Comparison of ENCODE assay signal across 10 cellular contexts in the genomic region with DNA sequence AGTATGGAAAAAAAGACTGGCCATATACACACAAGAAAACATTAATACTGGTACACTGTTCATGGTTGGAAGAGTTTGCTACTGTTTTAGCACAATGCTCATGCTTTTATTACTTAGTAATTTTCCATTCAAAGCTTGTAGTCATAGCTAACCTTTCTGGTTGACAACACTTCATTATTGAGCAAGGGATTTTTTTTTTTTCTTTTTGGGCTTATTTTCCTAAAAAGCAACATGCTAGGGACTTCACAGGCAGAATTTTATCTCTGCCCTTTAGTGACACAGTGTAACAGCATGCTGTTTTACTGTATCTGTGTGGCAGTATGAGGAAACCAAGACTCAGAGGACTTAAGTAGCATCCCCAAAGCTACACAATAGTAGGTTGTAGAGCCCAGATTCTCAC. TPM values are rescaled to one million over a fixed set of nuclear protein-coding genes. Genes with fewer than 3 reads are reported as not detected.
A peak's percentile ranks its signal among the peaks of the same experiment; 100 is the strongest.
DNase-seq lines count a peak whose midpoint lies in the region; ATAC-seq and TF ChIP-seq lines count a peak whose summit lies in the region.
"Had no signal": no experiment of that assay in that cellular context is flagged by ENCODE, and none has a peak within 500 bp of the region (broad histone marks: within the 10 kb centered on the region; RNA-seq: fewer than 3 reads in every experiment).

No MANE protein-coding gene starts in this region.

- H3K27me3 ChIP-seq in GM06990 (replicated peaks; ENCODE audit: control insufficient read depth, insufficient read depth, low read length), result no peaks in the 10 kb centered on the region
- no peaks in the 10 kb centered on the region for H3K27me3 ChIP-seq in MG63

- H3K4me3 ChIP-seq in GM06990 (replicated peaks; ENCODE audit: low read depth, low read length) (no peak overlapping the region), MG63 (no peak overlapping the region)

- H3K36me3 ChIP-seq in GM06990 (ENCODE audit: control insufficient read depth, insufficient read depth, low read length), result no peaks in the 10 kb centered on the region
- H3K36me3 ChIP-seq in MG63, result no peaks in the 10 kb centered on the region

- peak; percentile 75 for ATAC-seq in GM19328 (IDR thresholded peaks at IDR 0.05; ENCODE audit: unreplicated experiment)
- peak; percentile 39 for ATAC-seq in HG03060 (IDR thresholded peaks at IDR 0.05; ENCODE audit: low read depth, unreplicated experiment)

- DNase-seq in GM06990 (ENCODE audit: extremely low read depth, insufficient read length) (peak; percentile 21), glomerular visceral epithelial cell (ENCODE audit: extremely low spot score) (peak; percentile 10), NCI-H2171 treated with DMSO at 0.1 percent for 48 hours (lab: John Stamatoyannopoulos, UW) (no peak), NCI-H1436 treated with DMSO at 0.1 percent for 48 hours (lab: John Stamatoyannopoulos, UW) (no peak), NCI-H187 treated with DMSO at 0.1 percent for 48 hours (lab: John Stamatoyannopoulos, UW) (no peak), MG63 (no peak)
- DNase-seq: CD4-positive, alpha-beta T cell; NCI-H1092 had no signal

- no peak for TF ChIP-seq CTCF in GM06990 (IDR thresholded peaks at IDR 0.05; ENCODE audit: insufficient read depth, low read length, poor library complexity, severe bottlenecking)

- H3K9me3 ChIP-seq in MG63, result no peaks in the 10 kb centered on the region

RNA-seq across cellular contexts. Expression of gene FGGY, which starts 58.5 kb away (rescaled TPM):
- total RNA-seq in MG63 (2014; rRNA removed; shearing (Covaris generic); ENCODE audit: low replicate concordance), result 15.4 and 17.9 TPM in 2 replicates

Comparison
In these comparisons a context has a peak if more than half of its experiments do, and no peak if none do; other contexts are left out.
1. DNase-seq: peak in GM06990 (single experiment) and glomerular visceral epithelial cell (single experiment); none in NCI-H2171 treated with DMSO at 0.1 percent for 48 hours (single experiment), NCI-H1436 treated with DMSO at 0.1 percent for 48 hours (single experiment), NCI-H187 treated with DMSO at 0.1 percent for 48 hours (single experiment) and MG63 (single experiment).